ENCODE assay signal across 10 cellular contexts in genomic region chr1:53592521-53592982, GRCh38.
A peak's percentile ranks its signal among the peaks of the same experiment; 100 is the strongest.
DNase-seq lines count a peak whose midpoint lies in the region; ATAC-seq, FAIRE-seq and TF ChIP-seq lines count a peak whose summit lies in the region.
"Had no signal": no experiment of that assay in that cellular context is flagged by ENCODE, and none has a peak within 500 bp of the region (broad histone marks: within the 10 kb centered on the region; RNA-seq: fewer than 3 reads in every experiment).

No MANE protein-coding gene starts in this region.

- peaks cover 0 to 7% (median 1%) of the 10 kb centered on the region in 4 experiments; a peak in 4 of 7 replicates for H3K27me3 ChIP-seq in H1 (replicated peaks in 1 of 4; ENCODE audit: control insufficient read depth in 3 of 4, extremely low read depth in 1 of 4, insufficient read depth in 3 of 4, low read length in 3 of 4)
- H3K27me3 ChIP-seq in tibial nerve, result no peaks in the 10 kb centered on the region

- no peak for FAIRE-seq in H1 (lab: Jason Lieb, UNC)
- FAIRE-seq: TTC549 had no signal

- no peaks in the 10 kb centered on the region for H3K79me2 ChIP-seq in H1 (ENCODE audit: control insufficient read depth in 1 of 2, insufficient read depth in 2 of 2, low read length in 2 of 2)

- no peaks in the 10 kb centered on the region for H4K20me1 ChIP-seq in H1 (replicated peaks in 1 of 2; ENCODE audit: control insufficient read depth in 1 of 2, insufficient read depth in 2 of 2, low read length in 2 of 2)

- H3K36me3 ChIP-seq in H1 (ENCODE audit: control insufficient read depth in 2 of 4, insufficient read depth in 4 of 4, low read length in 3 of 4) (no peaks in the 10 kb centered on the region), tibial nerve (no peaks in the 10 kb centered on the region)

- H3K27ac Mint-ChIP-seq in mesothelial cell of epicardium, result peak overlapping the region; percentile 1

- H3K4me2 ChIP-seq in H1 (ENCODE audit: insufficient read depth in 1 of 2, low read depth in 2 of 2, low read length in 2 of 2), result no peak overlapping the region

- peak; percentile 29 to 42; a peak in 2 of 4 replicates for TF ChIP-seq RAD21 in H1 (IDR thresholded peaks at IDR 0.05 in 1 of 2, conservative IDR thresholded peaks at IDR 0.05 in 1 of 2; ENCODE audit: low read depth in 2 of 2, low read length in 2 of 2)

- ATAC-seq in GM21528 (IDR thresholded peaks at IDR 0.05; ENCODE audit: low FRiP score, unreplicated experiment), result no peak

- POLR2A ChIA-PET in H1 (lab: Charles Lee; ENCODE audit: partially characterized antibody), result no interaction called here

- no peaks in the 10 kb centered on the region for H3K79me1 ChIP-seq in H1 (ENCODE audit: low read depth, low read length)

- no peak for TF ChIP-seq POLR2A in H1 (IDR thresholded peaks at IDR 0.05; ENCODE audit: control extremely low read depth in 1 of 2, low read depth in 2 of 2, low read length in 2 of 2)
- no peak for TF ChIP-seq POLR2A in tibial nerve (IDR thresholded peaks at IDR 0.05)

- no peak overlapping the region for H3K27ac ChIP-seq in H1 (ENCODE audit: low read depth, low read length)
- no peak overlapping the region for H3K27ac ChIP-seq in tibial nerve

- CTCF ChIA-PET in H1 (lab: Charles Lee; ENCODE audit: partially characterized antibody), result interaction anchor here (0.6 to 17.1 kb wide), 28 partner anchors 9 to 315 kb away, joined by 3 to 264 read pairs (median 4); no protein-coding TSS in a partner anchor

- H3K9me3 ChIP-seq in H1 (ENCODE audit: insufficient read depth in 2 of 2, low read depth in 1 of 2, low read length in 1 of 2) (no peaks in the 10 kb centered on the region), tibial nerve (no peaks in the 10 kb centered on the region)

- peaks cover 23% of the 10 kb centered on the region for H3K4me1 Mint-ChIP-seq in mesothelial cell of epicardium

- no peak overlapping the region for H2BK5ac ChIP-seq in H1 (ENCODE audit: low read depth, low read length)

- no peak overlapping the region for H2BK120ac ChIP-seq in H1 (replicated peaks; ENCODE audit: low read depth, low read length)

- DNase-seq in DMS79 (lab: John Stamatoyannopoulos, UW) (peak; percentile 88), NCI-H146 treated with DMSO at 0.1 percent for 48 hours (lab: John Stamatoyannopoulos, UW; ENCODE audit: unreplicated experiment) (peak; percentile 6), H1 (ENCODE audit: low read depth in 1 of 2, low spot score in 2 of 2) (peak in 1 of 2 experiments; percentile 27), mesothelial cell of epicardium (ENCODE audit: low spot score in 2 of 2, unreplicated experiment in 2 of 2) (no peak), nucleus accumbens (lab: John Stamatoyannopoulos, UW) (no peak), dermis blood vessel endothelial cell (no peak), tibial nerve (ENCODE audit: low spot score in 2 of 2) (no peak)
- DNase-seq: central memory CD4-positive, alpha-beta T cell had no signal

- TF ChIP-seq EP300 in H1 (IDR thresholded peaks at IDR 0.05; ENCODE audit: borderline replicate concordance in 1 of 2, low read depth in 2 of 2, low read length in 2 of 2) (no peak), tibial nerve (IDR thresholded peaks at IDR 0.05) (no peak)

- no peak overlapping the region for H4K8ac ChIP-seq in H1 (ENCODE audit: extremely low read depth, insufficient read depth, low read length)

- no peak overlapping the region for H3K9ac ChIP-seq in H1 (replicated peaks in 1 of 4; ENCODE audit: extremely low read depth in 1 of 4, low read depth in 3 of 4, low read length in 3 of 4)

- no peak overlapping the region for H3K4ac ChIP-seq in H1 (replicated peaks; ENCODE audit: insufficient read length, low read depth, low read length)

- no peak overlapping the region for H3K23ac ChIP-seq in H1 (ENCODE audit: insufficient read length)

- H3K18ac ChIP-seq in H1 (ENCODE audit: extremely low read depth, low read length), result no peak overlapping the region

- no peak overlapping the region for H2AK5ac ChIP-seq in H1 (ENCODE audit: low read depth, low read length)

- WGBS in H1 (ENCODE audit: extremely low coverage in 1 of 2, insufficient coverage in 1 of 2, insufficient read length in 1 of 2, insufficient replicate concordance in 2 of 2, low coverage in 1 of 2, low lambda C conversion rate in 2 of 2, missing lambda C conversion rate in 1 of 2), 2 experiments, result 61% methylated on average over 6 of the region's 6 CpGs; no CpG with 5 or more reads in 1 of the 2 experiments
- 62 to 68% methylated on average over 6 of the region's 6 CpGs for WGBS in tibial nerve, 2 donors

- peak; percentile 22 to 53 (median 48); a peak in 3 of 4 replicates for TF ChIP-seq CTCF in H1 (IDR thresholded peaks at IDR 0.05; ENCODE audit: control extremely low read depth in 1 of 3, insufficient read depth in 1 of 3, low read depth in 1 of 3, low read length in 3 of 3)
- no peak for TF ChIP-seq CTCF in mesothelial cell of epicardium (IDR thresholded peaks at IDR 0.05; ENCODE audit: unreplicated experiment)
- TF ChIP-seq CTCF in tibial nerve (IDR thresholded peaks at IDR 0.05), result no peak

- peak overlapping the region; percentile 62; the same call in 1 of the 2 replicates for H2BK20ac ChIP-seq in H1 (ENCODE audit: low read length)

- H2AFZ ChIP-seq in H1 (ENCODE audit: low read length), result no peak overlapping the region

- H4K91ac ChIP-seq in H1 (replicated peaks; ENCODE audit: insufficient read length, low read length), result no peak overlapping the region

- peaks cover 15% of the 10 kb centered on the region for H3K27me3 Mint-ChIP-seq in mesothelial cell of epicardium (ENCODE audit: low read depth)

- no peak overlapping the region for H3K14ac ChIP-seq in H1 (ENCODE audit: insufficient read length)

- H2BK15ac ChIP-seq in H1 (ENCODE audit: low read length), result 0 out of 2 replicates have a peak overlapping the region, but pooled peaks have one; percentile 1

- H3K4me1 ChIP-seq in H1 (replicated peaks in 1 of 4; ENCODE audit: control insufficient read depth in 3 of 4, insufficient read depth in 4 of 4, low read length in 3 of 4) (peaks cover 0 to 7% (median 5%) of the 10 kb centered on the region in 4 experiments; a peak in 5 of 7 replicates), tibial nerve (peaks cover 0 to 18% (median 0%) of the 10 kb centered on the region in 4 donors)

- H3K56ac ChIP-seq in H1 (replicated peaks; ENCODE audit: insufficient read length, low read depth, low read length), result no peak overlapping the region

- H3K4me3 Mint-ChIP-seq in mesothelial cell of epicardium, result peak overlapping the region; percentile 2

- H3K23me2 ChIP-seq in H1 (ENCODE audit: low read depth, low read length), result no peaks in the 10 kb centered on the region

- no peak overlapping the region for H4K5ac ChIP-seq in H1 (ENCODE audit: insufficient read length, low read depth, low read length)

- H3K9me3 Mint-ChIP-seq in mesothelial cell of epicardium, result no peaks in the 10 kb centered on the region

- H3K4me3 ChIP-seq in H1 (ENCODE audit: extremely low read depth in 1 of 4, insufficient read depth in 2 of 4, low read depth in 3 of 4, low read length in 4 of 4) (no peak overlapping the region), tibial nerve (no peak overlapping the region)

- no peaks in the 10 kb centered on the region for H3K36me3 Mint-ChIP-seq in mesothelial cell of epicardium

- H2BK12ac ChIP-seq in H1 (ENCODE audit: low read depth, low read length), result peak overlapping the region; percentile 77; the same call in 1 of the 2 replicates

TF ChIP-seq in H1, 55 proteins besides CTCF, POLR2A, EP300 and RAD21:
- no peak for TF ChIP-seq NRF1 (IDR thresholded peaks at IDR 0.05; ENCODE audit: low read depth, low read length)
- TF ChIP-seq CREB1 (IDR thresholded peaks at IDR 0.05), result no peak
- TF ChIP-seq POU5F1 (IDR thresholded peaks at IDR 0.05; ENCODE audit: low read depth, low read length), result no peak
- no peak for TF ChIP-seq MAX (IDR thresholded peaks at IDR 0.05)
- TF ChIP-seq JUN (IDR thresholded peaks at IDR 0.05; ENCODE audit: low read depth, low read length), result no peak
- TF ChIP-seq MAFK (IDR thresholded peaks at IDR 0.05; ENCODE audit: low read depth, low read length), result no peak
- no peak for TF ChIP-seq BRCA1 (IDR thresholded peaks at IDR 0.05; ENCODE audit: low read depth, low read length)
- TF ChIP-seq GTF2F1 (IDR thresholded peaks at IDR 0.05; ENCODE audit: borderline replicate concordance, low read depth, low read length), result no peak
- TF ChIP-seq BCL11A (IDR thresholded peaks at IDR 0.05; ENCODE audit: low read depth in 2 of 2, low read length in 2 of 2), result no peak
- no peak for TF ChIP-seq KDM4A (IDR thresholded peaks at IDR 0.05; ENCODE audit: low read depth, low read length, severe bottlenecking)
- TF ChIP-seq TCF12 (IDR thresholded peaks at IDR 0.05; ENCODE audit: low read depth, low read length), result no peak
- TF ChIP-seq BACH1 (IDR thresholded peaks at IDR 0.05; ENCODE audit: low read length), result no peak
- TF ChIP-seq SP2 (IDR thresholded peaks at IDR 0.05; ENCODE audit: low read length), result no peak
- no peak for TF ChIP-seq PHF8 (conservative IDR thresholded peaks at IDR 0.05; ENCODE audit: low read depth, low read length)
- no peak for TF ChIP-seq CHD1 (IDR thresholded peaks at IDR 0.05; ENCODE audit: low read depth, low read length)

Comparison
In these comparisons a context has a peak if more than half of its experiments do, and no peak if none do; other contexts are left out.
1. DNase-seq: peak in DMS79 (single experiment) and NCI-H146 treated with DMSO at 0.1 percent for 48 hours (single experiment); none in mesothelial cell of epicardium (0 of 2), nucleus accumbens (0 of 56), dermis blood vessel endothelial cell (single experiment) and tibial nerve (0 of 2).
2. CTCF ChIP-seq: peak in H1 (3 of 3); none in mesothelial cell of epicardium (single experiment) and tibial nerve (0 of 5).